ENCODE assay signal across 10 cellular contexts in the genomic region with DNA sequence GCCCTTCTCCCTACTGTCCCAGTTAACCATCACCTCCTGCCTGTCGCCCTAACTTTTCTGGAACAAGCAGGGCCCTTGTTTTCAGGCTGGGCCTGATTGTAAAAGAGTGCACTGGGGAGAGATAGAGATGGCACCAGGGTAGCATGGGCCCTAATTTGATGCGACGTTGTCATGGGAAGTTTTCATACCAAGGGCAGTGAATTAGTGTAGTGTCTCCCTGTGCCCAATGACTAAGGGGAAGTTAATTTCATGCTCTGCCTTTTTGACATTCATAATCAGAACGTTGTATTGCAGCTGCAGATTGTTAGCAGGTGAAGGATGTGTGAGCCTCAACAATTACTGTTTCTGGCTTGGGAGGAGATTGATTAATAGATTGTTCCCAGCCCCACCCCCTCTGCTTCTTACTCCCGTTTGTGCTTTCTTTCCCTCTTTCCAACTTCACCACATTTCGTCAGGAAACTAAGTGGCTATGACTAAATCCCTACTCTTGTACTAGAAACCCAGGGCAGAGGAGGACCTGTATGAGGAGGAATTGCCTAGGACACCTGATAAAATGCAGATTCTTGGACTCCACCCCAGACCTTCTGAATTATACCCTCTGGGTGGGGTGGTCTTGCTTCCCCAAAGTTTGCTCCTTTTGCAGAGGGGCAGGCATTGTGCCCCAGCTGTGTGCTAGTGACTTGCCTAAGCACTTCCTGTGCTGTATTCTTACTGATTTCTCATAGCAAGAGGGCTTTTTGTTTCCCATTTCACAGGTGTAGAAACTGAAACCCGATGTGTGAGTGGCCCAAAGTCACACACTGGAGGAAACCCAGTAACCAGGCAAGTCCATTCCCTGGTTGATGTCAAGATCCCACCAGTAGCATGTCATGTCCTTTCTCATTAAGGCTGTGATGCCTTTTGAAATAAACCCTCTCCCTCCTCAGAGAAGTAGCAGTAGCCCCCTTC. TPM values are rescaled to one million over a fixed set of nuclear protein-coding genes. Genes with fewer than 3 reads are reported as not detected.
DNase-seq lines count a peak whose midpoint lies in the region; ATAC-seq and TF ChIP-seq lines count a peak whose summit lies in the region.
"Had no signal": no experiment of that assay in that cellular context is flagged by ENCODE, and none has a peak within 500 bp of the region (broad histone marks: within the 10 kb centered on the region; RNA-seq: fewer than 3 reads in every experiment).

No MANE protein-coding gene starts in this region.

- intact Hi-C loops in colonic mucosa (cut with DNase I) = no loop called here

- no peaks in the 10 kb centered on the region for H3K9me3 ChIP-seq in BLaER1
- H3K9me3 ChIP-seq in colonic mucosa = no peaks in the 10 kb centered on the region

- no peak overlapping the region for H3K9ac ChIP-seq in BLaER1
- no peak overlapping the region for H3K9ac ChIP-seq in colonic mucosa (ENCODE audit: low read depth in 2 of 2, low read length in 2 of 2)

- peaks cover 21% of the 10 kb centered on the region for H3K4me1 Mint-ChIP-seq in mesothelial cell of epicardium

- H3K4me3 Mint-ChIP-seq in mesothelial cell of epicardium = no peak overlapping the region

- no peaks in the 10 kb centered on the region for H3K27me3 Mint-ChIP-seq in mesothelial cell of epicardium (ENCODE audit: low read depth)

- peak; percentile 91 for ATAC-seq in GM19025 (IDR thresholded peaks at IDR 0.05; ENCODE audit: low read depth, unreplicated experiment)
- peak; percentile 98 for ATAC-seq in HG02870 (IDR thresholded peaks at IDR 0.05; ENCODE audit: unreplicated experiment)

- H3K36me3 ChIP-seq in BLaER1 = peaks cover 10% of the 10 kb centered on the region; the same call in 1 of the 2 replicates
- no peaks in the 10 kb centered on the region for H3K36me3 ChIP-seq in colonic mucosa

- H3K36me3 Mint-ChIP-seq in mesothelial cell of epicardium = no peaks in the 10 kb centered on the region

- H3K4me3 ChIP-seq in BLaER1 (no peak overlapping the region), colonic mucosa (no peak overlapping the region)
- H3K4me3 ChIP-seq: coronary artery, lung had no signal

- DNase-seq in RPMI8226 (peak; percentile 39), colonic mucosa (no peak), HK-2 (ENCODE audit: unreplicated experiment) (no peak), substantia nigra (lab: John Stamatoyannopoulos, UW) (no peak), mesothelial cell of epicardium (ENCODE audit: low spot score in 2 of 2, unreplicated experiment in 2 of 2) (no peak)

- H3K4me1 ChIP-seq in BLaER1 (peaks cover 91% of the 10 kb centered on the region), colonic mucosa (no peaks in the 10 kb centered on the region)

- TF ChIP-seq CTCF in colonic mucosa (IDR thresholded peaks at IDR 0.05) (no peak), mesothelial cell of epicardium (IDR thresholded peaks at IDR 0.05; ENCODE audit: unreplicated experiment) (no peak)

- peaks cover 99% of the 10 kb centered on the region for H4K20me1 ChIP-seq in BLaER1

- H3K4me2 ChIP-seq in BLaER1 = peak overlapping the region; percentile 68

- H3K27ac ChIP-seq in BLaER1 (no peak overlapping the region), colonic mucosa (no peak overlapping the region), substantia nigra (ENCODE audit: low read depth, low read length, poor library complexity, severe bottlenecking) (no peak overlapping the region)
- H3K27ac ChIP-seq: coronary artery had no signal

- no peaks in the 10 kb centered on the region for H3K9me3 Mint-ChIP-seq in mesothelial cell of epicardium

- H3K27me3 ChIP-seq in BLaER1 (no peaks in the 10 kb centered on the region), colonic mucosa (no peaks in the 10 kb centered on the region)

- no peak overlapping the region for H3K27ac Mint-ChIP-seq in mesothelial cell of epicardium

RNA-seq across cellular contexts. Expression of a gene that starts 56.3 kb away (rescaled TPM):
- total RNA-seq in colonic mucosa = 100 to 1,000 TPM; 126 to 130 TPM
- total RNA-seq in mesothelial cell of epicardium = 71.1 to 76.5 TPM (median 75.7 TPM) in 3 replicates
